ENCODE assay signal across 8 cellular contexts in genomic region chr1:114756949-114757454, GRCh38.
A peak's percentile ranks its signal among the peaks of the same experiment; 100 is the strongest.
DNase-seq lines count a peak whose midpoint lies in the region; ATAC-seq and TF ChIP-seq lines count a peak whose summit lies in the region.

No MANE protein-coding gene starts in this region.

- H3K4me2 ChIP-seq in MM.1S (ENCODE audit: low read depth, low read length): peak overlapping the region; percentile 82

- peak overlapping the region; percentile 99 for H3K4me3 Mint-ChIP-seq in T-helper 1 cell treated with Interleukin-12 subunit alpha and Interleukin-12 subunit beta and Interleukin-4 antibody, amounts not matched to agents 30 μg/mL and 1 μg/mL, for 36 hours

- no peaks in the 10 kb centered on the region for H3K9me2 ChIP-seq in MM.1S (replicated peaks; ENCODE audit: insufficient read depth, low read length)

- H3K9ac ChIP-seq in MM.1S (ENCODE audit: low read length) (peak overlapping the region; percentile 99), iPS-20b (ENCODE audit: low read depth, low read length) (peak overlapping the region; percentile 100)

- no peak for DNase-seq in T-helper 1 cell
- peak; percentile 8 for DNase-seq in MM.1S
- DNase-seq in astrocyte of the hippocampus (ENCODE audit: low read depth, low spot score): peak; percentile 58
- DNase-seq in stimulated activated CD4-positive, alpha-beta T cell treated with anti-CD3 and anti-CD28 coated beads, Interleukin-4, amount 100 ng/mL, for 1 hour: peak; percentile 7
- DNase-seq in NCI-H1436 (lab: John Stamatoyannopoulos, UW): no peak

- no peak for TF ChIP-seq CTCF in MM.1S (IDR thresholded peaks at IDR 0.05; ENCODE audit: low read length)

- H3K9me3 Mint-ChIP-seq in T-helper 1 cell treated with Interleukin-12 subunit alpha and Interleukin-12 subunit beta and Interleukin-4 antibody, amounts not matched to agents 30 μg/mL and 1 μg/mL, for 36 hours: peaks cover 5% of the 10 kb centered on the region

- H3K36me3 ChIP-seq in MM.1S (replicated peaks; ENCODE audit: insufficient read depth, low read length) (no peaks in the 10 kb centered on the region), iPS-20b (ENCODE audit: insufficient read depth, low read depth, low read length) (peaks cover 19% of the 10 kb centered on the region)

- H4K20me1 ChIP-seq in MM.1S (ENCODE audit: insufficient read depth, low read length): peaks cover 27% of the 10 kb centered on the region

- no peaks in the 10 kb centered on the region for H3K27me3 Mint-ChIP-seq in T-helper 1 cell treated with Interleukin-12 subunit alpha and Interleukin-12 subunit beta and Interleukin-4 antibody, amounts not matched to agents 30 μg/mL and 1 μg/mL, for 36 hours (ENCODE audit: low read depth)

- H2AFZ ChIP-seq in MM.1S (ENCODE audit: low read length): no peak overlapping the region

- H3K27ac Mint-ChIP-seq in T-helper 1 cell treated with Interleukin-12 subunit alpha and Interleukin-12 subunit beta and Interleukin-4 antibody, amounts not matched to agents 30 μg/mL and 1 μg/mL, for 36 hours: peak overlapping the region; percentile 100

- H3K27ac ChIP-seq in MM.1S (ENCODE audit: low read length): peak overlapping the region; percentile 92
- peak overlapping the region; percentile 95 for H3K27ac ChIP-seq in iPS-20b (ENCODE audit: low read length)

- H3K9me3 ChIP-seq in MM.1S (replicated peaks; ENCODE audit: insufficient read depth, low read length) (no peaks in the 10 kb centered on the region), iPS-20b (ENCODE audit: insufficient read depth, low read depth, low read length) (no peaks in the 10 kb centered on the region)

- no peak for ATAC-seq in HG03432 (IDR thresholded peaks at IDR 0.05; ENCODE audit: unreplicated experiment)

- H3F3A ChIP-seq in MM.1S (ENCODE audit: insufficient read depth, low read length): peaks cover 19% of the 10 kb centered on the region

- H3K4me1 ChIP-seq in MM.1S (ENCODE audit: low read length) (peaks cover 23% of the 10 kb centered on the region; the same call in 1 of the 2 replicates), iPS-20b (ENCODE audit: insufficient read depth, low read length) (peaks cover 21% of the 10 kb centered on the region)

- peaks cover 48% of the 10 kb centered on the region for H3K4me1 Mint-ChIP-seq in T-helper 1 cell treated with Interleukin-12 subunit alpha and Interleukin-12 subunit beta and Interleukin-4 antibody, amounts not matched to agents 30 μg/mL and 1 μg/mL, for 36 hours (ENCODE audit: low read depth)

- peak overlapping the region; percentile 99 for H3K4me3 ChIP-seq in MM.1S (ENCODE audit: low read length)
- peak overlapping the region; percentile 91 for H3K4me3 ChIP-seq in iPS-20b (ENCODE audit: low read length)

- H3K79me2 ChIP-seq in MM.1S (ENCODE audit: low read length): peaks cover 55% of the 10 kb centered on the region

- H3K36me3 Mint-ChIP-seq in T-helper 1 cell treated with Interleukin-12 subunit alpha and Interleukin-12 subunit beta and Interleukin-4 antibody, amounts not matched to agents 30 μg/mL and 1 μg/mL, for 36 hours (ENCODE audit: low read depth): peaks cover 22% of the 10 kb centered on the region

- H3K27me3 ChIP-seq in MM.1S (replicated peaks; ENCODE audit: insufficient read depth, low read length): no peaks in the 10 kb centered on the region
- no peaks in the 10 kb centered on the region for H3K27me3 ChIP-seq in iPS-20b (ENCODE audit: insufficient read depth, low read length)

Comparison
In these comparisons a context has a peak if more than half of its experiments do, and no peak if none do; other contexts are left out.
1. DNase-seq: peak in MM.1S (single experiment), astrocyte of the hippocampus (single experiment) and stimulated activated CD4-positive, alpha-beta T cell treated with anti-CD3 and anti-CD28 coated beads, Interleukin-4, amount 100 ng/mL, for 1 hour (single experiment); none in T-helper 1 cell (0 of 5) and NCI-H1436 (single experiment).